Comparison of ENCODE assay signal across 8 cellular contexts in the genomic region with DNA sequence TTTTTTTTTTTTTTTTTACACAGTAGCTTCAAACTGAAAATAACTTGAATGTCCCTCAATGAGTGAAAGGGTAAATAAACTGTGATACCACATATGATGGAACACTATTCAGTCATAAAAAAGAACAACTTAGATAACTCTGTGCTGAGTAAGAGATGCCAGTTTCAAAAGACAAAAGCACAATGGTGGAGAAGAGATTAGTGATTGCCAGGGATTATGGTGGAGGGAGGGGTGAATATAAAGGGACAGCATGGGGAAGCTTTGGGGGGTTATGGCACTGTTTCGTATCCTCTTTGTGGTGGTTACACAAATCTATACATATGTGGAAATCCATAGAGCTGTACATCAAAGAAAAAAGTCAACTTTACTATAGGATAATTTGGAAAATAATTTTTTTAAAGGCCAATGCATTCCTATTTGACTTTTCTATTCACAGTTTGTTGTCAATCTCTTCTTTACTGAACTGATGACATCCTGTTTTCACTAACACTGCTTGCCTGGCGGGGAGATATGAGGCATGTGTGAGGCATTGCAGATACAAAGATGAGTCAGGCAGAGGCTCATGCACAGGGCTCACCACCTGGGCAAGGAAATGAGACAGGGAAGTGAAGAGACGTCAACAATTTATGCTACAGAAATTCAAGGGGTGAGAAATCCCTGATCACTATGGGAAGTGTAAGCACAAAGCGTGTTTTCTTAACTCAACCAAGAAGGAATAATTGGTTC.
A peak's percentile ranks its signal among the peaks of the same experiment; 100 is the strongest.
DNase-seq lines count a peak whose midpoint lies in the region; ATAC-seq and TF ChIP-seq lines count a peak whose summit lies in the region.

No MANE protein-coding gene starts in this region.

- no peak for TF ChIP-seq CTCF in GM20000 (IDR thresholded peaks at IDR 0.05; ENCODE audit: extremely low read depth, missing control alignments)

- H3K9me3 Mint-ChIP-seq in activated naive CD8-positive, alpha-beta T cell treated with anti-CD3 and anti-CD28 coated beads for 36 hours = no peaks in the 10 kb centered on the region
- no peaks in the 10 kb centered on the region for H3K9me3 Mint-ChIP-seq in naive B cell

- no peaks in the 10 kb centered on the region for H3K36me3 Mint-ChIP-seq in activated naive CD8-positive, alpha-beta T cell treated with anti-CD3 and anti-CD28 coated beads for 36 hours
- H3K36me3 Mint-ChIP-seq in naive B cell = no peaks in the 10 kb centered on the region

- peaks cover 40% of the 10 kb centered on the region for H3K4me1 Mint-ChIP-seq in activated naive CD8-positive, alpha-beta T cell treated with anti-CD3 and anti-CD28 coated beads for 36 hours
- peaks cover 4 to 20% (median 17%) of the 10 kb centered on the region in 3 donors for H3K4me1 Mint-ChIP-seq in naive B cell

- H3K27me3 Mint-ChIP-seq in activated naive CD8-positive, alpha-beta T cell treated with anti-CD3 and anti-CD28 coated beads for 36 hours = peaks cover 19% of the 10 kb centered on the region
- H3K27me3 Mint-ChIP-seq in naive B cell = peaks cover 9 to 13% (median 9%) of the 10 kb centered on the region in 3 donors

- peak overlapping the region; percentile 50 for H3K4me3 Mint-ChIP-seq in activated naive CD8-positive, alpha-beta T cell treated with anti-CD3 and anti-CD28 coated beads for 36 hours
- H3K4me3 Mint-ChIP-seq in naive B cell = peak overlapping the region in 2 of 8 donors; percentile 13 to 25

- DNase-seq in RPMI7951 (ENCODE audit: low read depth) (peak; percentile 94), naive B cell (no peak), SHP77 (lab: John Stamatoyannopoulos, UW) (no peak), GM20000 (ENCODE audit: low spot score) (no peak), cerebellar nuclear complex (lab: John Stamatoyannopoulos, UW) (no peak)
- DNase-seq in activated naive CD8-positive, alpha-beta T cell treated with anti-CD3 and anti-CD28 coated beads for 36 hours = peak; percentile 71

- ATAC-seq in GM18520 (IDR thresholded peaks at IDR 0.05; ENCODE audit: unreplicated experiment) (peak; percentile 89), HG02943 (IDR thresholded peaks at IDR 0.05; ENCODE audit: low read depth, unreplicated experiment) (peak; percentile 83), naive B cell (ENCODE audit: low read depth in 2 of 2) (peak; percentile 66 to 74)

- peak overlapping the region; percentile 92 for H3K27ac Mint-ChIP-seq in activated naive CD8-positive, alpha-beta T cell treated with anti-CD3 and anti-CD28 coated beads for 36 hours
- H3K27ac Mint-ChIP-seq in naive B cell = peak overlapping the region in 1 of 6 donors; percentile 22

Comparison
In these comparisons a context has a peak if more than half of its experiments do, and no peak if none do; other contexts are left out.
1. DNase-seq: peak in RPMI7951 (single experiment) and activated naive CD8-positive, alpha-beta T cell treated with anti-CD3 and anti-CD28 coated beads for 36 hours (single experiment); none in naive B cell (single experiment), SHP77 (0 of 2), GM20000 (single experiment) and cerebellar nuclear complex (0 of 2).
2. Peak in every context shown above with its lines, with median percentiles within 50 percentile points of each other: ATAC-seq.